6 cellular contexts compared by ENCODE assay signal in genomic region chr1:98737835-98738234, GRCh38.
"Had no signal": no experiment of that assay in that cellular context is flagged by ENCODE, and none has a peak within 500 bp of the region (broad histone marks: within the 10 kb centered on the region; RNA-seq: fewer than 3 reads in every experiment).

No MANE protein-coding gene starts in this region.

- DNase-seq: GDM1, GF-D8 had no signal

- FAIRE-seq: G401.6, GM12891, GM12892, GM18507 had no signal
